Comparison of ENCODE assay signal across 8 cellular contexts in genomic region chrX:154750301-154751120, GRCh38. TPM values are rescaled to one million over a fixed set of nuclear protein-coding genes. Genes with fewer than 3 reads are reported as not detected.
A peak's percentile ranks its signal among the peaks of the same experiment; 100 is the strongest.
DNase-seq lines count a peak whose midpoint lies in the region; ATAC-seq, FAIRE-seq and TF ChIP-seq lines count a peak whose summit lies in the region.

Gene GAB3 (minus strand): TSS chrX:154751077. CDS start chrX:154751025, 52 bp downstream.

- H4K91ac ChIP-seq in H1 (replicated peaks; ENCODE audit: insufficient read length, low read length): no peak within 1 kb of the TSS

- no peak within 1 kb of the TSS for H2BK20ac ChIP-seq in H1 (ENCODE audit: low read length)

- peak within 1 kb of the TSS; percentile 82 to 95 (median 90) for H3K27ac Mint-ChIP-seq in CD8-positive, alpha-beta memory T cell
- no peak within 1 kb of the TSS for H3K27ac Mint-ChIP-seq in mesothelial cell of epicardium

- H4K5ac ChIP-seq in H1 (ENCODE audit: insufficient read length, low read depth, low read length): no peak within 1 kb of the TSS

- H3K4ac ChIP-seq in H1 (replicated peaks; ENCODE audit: insufficient read length, low read depth, low read length): no peak within 1 kb of the TSS

- no peak within 1 kb of the TSS for H3K56ac ChIP-seq in H1 (replicated peaks; ENCODE audit: insufficient read length, low read depth, low read length)

- no peak within 1 kb of the TSS for H2BK120ac ChIP-seq in H1 (replicated peaks; ENCODE audit: low read depth, low read length)

- no peak within 1 kb of the TSS for H3K14ac ChIP-seq in H1 (ENCODE audit: insufficient read length)

- peak within 1 kb of the TSS; percentile 76 for H3K27ac ChIP-seq in CD8-positive, alpha-beta memory T cell (ENCODE audit: low read depth, low read length)
- peak within 1 kb of the TSS; percentile 73 for H3K27ac ChIP-seq in KOPT-K1 (ENCODE audit: low read depth, low read length, poor library complexity, severe bottlenecking)
- H3K27ac ChIP-seq in H1 (ENCODE audit: low read depth, low read length): no peak within 1 kb of the TSS
- peak within 1 kb of the TSS; percentile 80 to 91 (median 86) for H3K27ac ChIP-seq in upper lobe of left lung

- no peak for TF ChIP-seq POLR2A in H1 (IDR thresholded peaks at IDR 0.05; ENCODE audit: control extremely low read depth in 1 of 2, low read depth in 2 of 2, low read length in 2 of 2)
- peak in 2 of 4 donors; percentile 19 to 23 for TF ChIP-seq POLR2A in upper lobe of left lung (IDR thresholded peaks at IDR 0.05)

- no peak within 1 kb of the TSS; the same call in 1 of the 2 replicates for H3K18ac ChIP-seq in H1 (ENCODE audit: extremely low read depth, low read length)

- no peak for TF ChIP-seq RAD21 in H1 (IDR thresholded peaks at IDR 0.05 in 1 of 2, conservative IDR thresholded peaks at IDR 0.05 in 1 of 2; ENCODE audit: low read depth in 2 of 2, low read length in 2 of 2)

- DNase-seq in CD8-positive, alpha-beta memory T cell: peak in 4 of 5 donors; percentile 10 to 68 (median 48)
- DNase-seq in activated CD4-positive, alpha-beta T cell treated with anti-CD3 and anti-CD28 coated beads for 48 hours: peak; percentile 46
- DNase-seq in H1 (ENCODE audit: low read depth in 1 of 2, low spot score in 2 of 2) (peak in 1 of 2 experiments; percentile 52), mesothelial cell of epicardium (ENCODE audit: low spot score in 2 of 2, unreplicated experiment in 2 of 2) (no peak), upper lobe of left lung (peak in 1 of 2 donors; percentile 91), D721Med (ENCODE audit: insufficient read length, low spot score) (no peak)

- H2AK5ac ChIP-seq in H1 (ENCODE audit: low read depth, low read length): no peak within 1 kb of the TSS

- H3K9me3 ChIP-seq in CD8-positive, alpha-beta memory T cell (ENCODE audit: low read length): no peaks in the 10 kb centered on the region
- H3K9me3 ChIP-seq in KOPT-K1 (ENCODE audit: insufficient read depth, low read length, poor library complexity, severe bottlenecking) (peaks cover 3% of the 10 kb centered on the region), H1 (ENCODE audit: insufficient read depth in 2 of 2, low read depth in 1 of 2, low read length in 1 of 2) (no peaks in the 10 kb centered on the region), upper lobe of left lung (no peaks in the 10 kb centered on the region)

- TF ChIP-seq EP300 in H1 (IDR thresholded peaks at IDR 0.05; ENCODE audit: borderline replicate concordance in 1 of 2, low read depth in 2 of 2, low read length in 2 of 2) (no peak), upper lobe of left lung (IDR thresholded peaks at IDR 0.05) (no peak)

- H3K79me1 ChIP-seq in H1 (ENCODE audit: low read depth, low read length): no peaks in the 10 kb centered on the region

- peak within 1 kb of the TSS; percentile 71 to 76 for H3K4me2 ChIP-seq in H1 (ENCODE audit: insufficient read depth in 1 of 2, low read depth in 2 of 2, low read length in 2 of 2)

- H3K23ac ChIP-seq in H1 (ENCODE audit: insufficient read length): no peak within 1 kb of the TSS

- H3K36me3 Mint-ChIP-seq in CD8-positive, alpha-beta memory T cell: peaks cover 0 to 10% (median 0%) of the 10 kb centered on the region in 3 donors
- no peaks in the 10 kb centered on the region for H3K36me3 Mint-ChIP-seq in mesothelial cell of epicardium

- H4K20me1 ChIP-seq in H1 (replicated peaks in 1 of 2; ENCODE audit: control insufficient read depth in 1 of 2, insufficient read depth in 2 of 2, low read length in 2 of 2): peaks cover 0 to 2% of the 10 kb centered on the region in 2 experiments

- no peaks in the 10 kb centered on the region for H3K36me3 ChIP-seq in CD8-positive, alpha-beta memory T cell (ENCODE audit: insufficient read depth, low read length)
- H3K36me3 ChIP-seq in KOPT-K1 (ENCODE audit: insufficient read depth, low read length) (no peaks in the 10 kb centered on the region), H1 (ENCODE audit: control insufficient read depth in 2 of 4, insufficient read depth in 4 of 4, low read length in 3 of 4) (no peaks in the 10 kb centered on the region), upper lobe of left lung (no peaks in the 10 kb centered on the region)

- H2BK5ac ChIP-seq in H1 (ENCODE audit: low read depth, low read length): no peak within 1 kb of the TSS

- peaks cover 28 to 47% (median 47%) of the 10 kb centered on the region in 3 donors for H3K4me1 Mint-ChIP-seq in CD8-positive, alpha-beta memory T cell
- no peaks in the 10 kb centered on the region for H3K4me1 Mint-ChIP-seq in mesothelial cell of epicardium

- no peak within 1 kb of the TSS for H2AFZ ChIP-seq in H1 (ENCODE audit: low read length)

- H4K8ac ChIP-seq in H1 (ENCODE audit: extremely low read depth, insufficient read depth, low read length): no peak within 1 kb of the TSS

- peaks cover 15% of the 10 kb centered on the region for H3K4me1 ChIP-seq in CD8-positive, alpha-beta memory T cell (ENCODE audit: insufficient read depth, low read length)
- H3K4me1 ChIP-seq in H1 (replicated peaks in 1 of 4; ENCODE audit: control insufficient read depth in 3 of 4, insufficient read depth in 4 of 4, low read length in 3 of 4): no peaks in the 10 kb centered on the region
- H3K4me1 ChIP-seq in upper lobe of left lung: peaks cover 0 to 13% (median 5%) of the 10 kb centered on the region in 4 donors

- no peak for FAIRE-seq in H1 (lab: Jason Lieb, UNC)
- FAIRE-seq in D721Med (lab: Jason Lieb, UNC): no peak

- H2BK12ac ChIP-seq in H1 (ENCODE audit: low read depth, low read length): no peak within 1 kb of the TSS

- H3K4me3 Mint-ChIP-seq in CD8-positive, alpha-beta memory T cell: peak within 1 kb of the TSS; percentile 82 to 91 (median 86)
- H3K4me3 Mint-ChIP-seq in mesothelial cell of epicardium: peak within 1 kb of the TSS; percentile 9

- H3K79me2 ChIP-seq in H1 (ENCODE audit: control insufficient read depth in 1 of 2, insufficient read depth in 2 of 2, low read length in 2 of 2): no peaks in the 10 kb centered on the region

- no peak within 1 kb of the TSS for H3K9ac ChIP-seq in H1 (replicated peaks in 1 of 4; ENCODE audit: extremely low read depth in 1 of 4, low read depth in 3 of 4, low read length in 3 of 4)

- peak; percentile 18 for ATAC-seq in GM19468 (IDR thresholded peaks at IDR 0.05; ENCODE audit: extremely low read depth, unreplicated experiment)
- ATAC-seq in upper lobe of left lung (ENCODE audit: low FRiP score in 2 of 2): peak; percentile 71 to 77

- H3K9me3 Mint-ChIP-seq in CD8-positive, alpha-beta memory T cell: no peaks in the 10 kb centered on the region
- peaks cover 11% of the 10 kb centered on the region for H3K9me3 Mint-ChIP-seq in mesothelial cell of epicardium

- 5% methylated on average over 43 of the region's 81 CpGs; no CpG with 5 or more reads in 1 of the 2 experiments for WGBS in H1 (ENCODE audit: extremely low coverage in 1 of 2, insufficient coverage in 1 of 2, insufficient read length in 1 of 2, insufficient replicate concordance in 2 of 2, low coverage in 1 of 2, low lambda C conversion rate in 2 of 2, missing lambda C conversion rate in 1 of 2), 2 experiments
- WGBS in upper lobe of left lung, 2 donors: 6 to 34% methylated on average over 5 to 34 of the region's 81 CpGs

- peaks cover 0 to 5% of the 10 kb centered on the region in 2 donors for H3K27me3 Mint-ChIP-seq in CD8-positive, alpha-beta memory T cell
- peaks cover 59% of the 10 kb centered on the region for H3K27me3 Mint-ChIP-seq in mesothelial cell of epicardium (ENCODE audit: low read depth)

- H3K23me2 ChIP-seq in H1 (ENCODE audit: low read depth, low read length): peaks cover 2% of the 10 kb centered on the region; the same call in 1 of the 2 replicates

- no peaks in the 10 kb centered on the region for H3K27me3 ChIP-seq in CD8-positive, alpha-beta memory T cell (ENCODE audit: insufficient read depth, low read length, poor library complexity, severe bottlenecking)
- H3K27me3 ChIP-seq in H1 (replicated peaks in 1 of 4; ENCODE audit: control insufficient read depth in 3 of 4, extremely low read depth in 1 of 4, insufficient read depth in 3 of 4, low read length in 3 of 4) (peaks cover 8 to 29% (median 27%) of the 10 kb centered on the region in 4 experiments), upper lobe of left lung (no peaks in the 10 kb centered on the region)

- CTCF ChIA-PET in CD8-positive, alpha-beta memory T cell (lab: Charles Lee): interaction anchor here (1.1 to 6.6 kb wide), 6 partner anchors 13 to 38 kb away, joined by 4 to 65 read pairs (median 19); partner anchors contain the start of gene DKC1
- CTCF ChIA-PET in H1 (lab: Charles Lee; ENCODE audit: partially characterized antibody): interaction anchor here (0.9 to 3.6 kb wide), 2 partner anchors 33 to 88 kb away, joined by 3 to 22 read pairs; no protein-coding TSS in a partner anchor

- POLR2A ChIA-PET in CD8-positive, alpha-beta memory T cell (lab: Charles Lee): interaction anchor here (0.8 to 2.2 kb wide), 5 partner anchors 12 to 31 kb away, joined by 3 to 22 read pairs (median 5); partner anchors contain the start of gene DKC1
- POLR2A ChIA-PET in H1 (lab: Charles Lee; ENCODE audit: partially characterized antibody): interaction anchor here (1.2 to 5.1 kb wide), 3 partner anchors 12 to 155 kb away, joined by 5 to 26 read pairs (median 6); partner anchors contain the start of gene DKC1

- H3K4me3 ChIP-seq in CD8-positive, alpha-beta memory T cell (ENCODE audit: low read length): peak within 1 kb of the TSS; percentile 68
- H3K4me3 ChIP-seq in H1 (ENCODE audit: extremely low read depth in 1 of 4, insufficient read depth in 2 of 4, low read depth in 3 of 4, low read length in 4 of 4) (peak within 1 kb of the TSS; percentile 31 to 55 (median 48)), upper lobe of left lung (peak within 1 kb of the TSS in 3 of 4 donors; percentile 55 to 59 (median 56))

- no peak within 1 kb of the TSS for H2BK15ac ChIP-seq in H1 (ENCODE audit: low read length)

- TF ChIP-seq CTCF in H1 (IDR thresholded peaks at IDR 0.05; ENCODE audit: control extremely low read depth in 1 of 3, insufficient read depth in 1 of 3, low read depth in 1 of 3, low read length in 3 of 3) (no peak), mesothelial cell of epicardium (IDR thresholded peaks at IDR 0.05; ENCODE audit: unreplicated experiment) (no peak), upper lobe of left lung (IDR thresholded peaks at IDR 0.05) (peak in 1 of 6 experiments; percentile 33), D721Med (IDR thresholded peaks at IDR 0.05; ENCODE audit: insufficient read depth, missing control alignments) (no peak)

RNA-seq across cellular contexts. Expression of gene GAB3, which starts in this region (rescaled TPM):
- 1 to 10 TPM; 6.2 to 6.7 TPM for total RNA-seq in CD8-positive, alpha-beta memory T cell
- 11.9 TPM for polyA plus RNA-seq in CD8-positive, alpha-beta memory T cell
- total RNA-seq in H1 (2021; fragmentation: NEBNext Ultra II Directional; extraction: Animal tissue kit (Norgen Biotek cat#: 25700)): 1.2 and 1.5 TPM in 2 replicates
- 0.48 and 0.52 TPM in 2 replicates for polyA plus RNA-seq in H1 (2011; rRNA removed)
- 0.35 TPM for polyA plus RNA-seq in H1 (2011; cell fraction: cytosol; rRNA removed)
- polyA plus RNA-seq in H1 (2011; cell fraction: nucleus; rRNA removed): 1.5 TPM
- 0.35 to 0.64 TPM (median 0.46 TPM) in 4 replicates for polyA plus RNA-seq in H1 (2012, experiment 1 of 2)
- polyA plus RNA-seq in H1 (2012, experiment 2 of 2): 0.09 TPM
- polyA plus RNA-seq in H1 (2013, experiment 1 of 2): 1.0 TPM
- 0.50 TPM for polyA plus RNA-seq in H1 (2013, experiment 2 of 2)
- polyA minus RNA-seq in H1 (2011; rRNA and poly(A)+ RNA removed): 0.73 and 1.6 TPM in 2 replicates
- polyA minus RNA-seq in H1 (2011; cell fraction: cytosol; rRNA and poly(A)+ RNA removed): 0.51 TPM
- polyA minus RNA-seq in H1 (2011; cell fraction: nucleus; rRNA and poly(A)+ RNA removed): 1.1 TPM
- 0.29 to 0.67 TPM (median 0.38 TPM) in 3 replicates for total RNA-seq in mesothelial cell of epicardium
- 10 to 100 TPM; 10.2 to 30.4 (median 15.4) TPM for total RNA-seq in upper lobe of left lung

Comparison
In these comparisons a context has a peak if more than half of its experiments do, and no peak if none do; other contexts are left out.
1. DNase-seq: peak in CD8-positive, alpha-beta memory T cell (4 of 5) and activated CD4-positive, alpha-beta T cell treated with anti-CD3 and anti-CD28 coated beads for 48 hours (single experiment); none in mesothelial cell of epicardium (0 of 2) and D721Med (single experiment).
2. Peak in every context shown above with its lines, with median percentiles within 50 percentile points of each other: H3K4me3 ChIP-seq.